Comparison of ENCODE assay signal across 10 cellular contexts in genomic region chr14:28301179-28301578, GRCh38.
"Had no signal": no experiment of that assay in that cellular context is flagged by ENCODE, and none has a peak within 500 bp of the region (broad histone marks: within the 10 kb centered on the region; RNA-seq: fewer than 3 reads in every experiment).

No MANE protein-coding gene starts in this region.

- H2AFZ ChIP-seq: GM23248 had no signal

- DNase-seq: GM23248, GOT3, HFFc6, IMR-90, KG1 had no signal

- ATAC-seq: HCT116, K562 had no signal

- H3K9ac ChIP-seq: GM23248 had no signal

- H3K27ac Mint-ChIP-seq: HFFc6 had no signal

- H3K4me1 ChIP-seq: HAP-1 had no signal

- FAIRE-seq: H54, HTR-8/SVneo, K562 had no signal

- H3K4me3 ChIP-seq: GM23248, HAP-1, K562 had no signal

- H3K27ac ChIP-seq: GM23248 had no signal

- H3K9me3 ChIP-seq: HAP-1 had no signal

- H3K4me3 Mint-ChIP-seq: HFFc6 had no signal

- H3K36me3 ChIP-seq: HAP-1 had no signal
